1 cellular context compared by ENCODE assay signal in genomic region chr13:78607409-78608253, GRCh38.
TF ChIP-seq lines count a peak whose summit lies in the region.

No MANE protein-coding gene starts in this region.

TF ChIP-seq in H1, 55 proteins besides CTCF, POLR2A, EP300 and RAD21:
- TF ChIP-seq SUZ12 (IDR thresholded peaks at IDR 0.05; ENCODE audit: low read length): peak; percentile 39
- TF ChIP-seq CTBP2 (IDR thresholded peaks at IDR 0.05; ENCODE audit: borderline replicate concordance, insufficient read depth, insufficient read length, low read length): peak; percentile 86
- TF ChIP-seq SIN3A (conservative IDR thresholded peaks at IDR 0.05 in 1 of 2, IDR thresholded peaks at IDR 0.05 in 1 of 2; ENCODE audit: low read depth in 1 of 2, low read length in 2 of 2): no peak
- TF ChIP-seq CREB1 (IDR thresholded peaks at IDR 0.05): 0 out of 2 replicates have a peak, but pooled peaks have one; percentile 23
- no peak for TF ChIP-seq KDM4A (IDR thresholded peaks at IDR 0.05; ENCODE audit: low read depth, low read length, severe bottlenecking)
- TF ChIP-seq MAX (IDR thresholded peaks at IDR 0.05): 0 out of 2 replicates have a peak, but pooled peaks have one; percentile 16
- TF ChIP-seq EZH2 (IDR thresholded peaks at IDR 0.05; ENCODE audit: low read depth, low read length, severe bottlenecking): peak; percentile 5
- TF ChIP-seq CBX8 (IDR thresholded peaks at IDR 0.05; ENCODE audit: borderline replicate concordance, low read depth, low read length): no peak
- no peak for TF ChIP-seq TCF12 (IDR thresholded peaks at IDR 0.05; ENCODE audit: low read depth, low read length)
